Comparison of ENCODE assay signal across 17 cellular contexts in genomic region chr4:182537031-182537617, GRCh38.
"Had no signal": no experiment of that assay in that cellular context is flagged by ENCODE, and none has a peak within 500 bp of the region (broad histone marks: within the 10 kb centered on the region; RNA-seq: fewer than 3 reads in every experiment).

No MANE protein-coding gene starts in this region.

- H3K9me3 ChIP-seq: esophagus squamous epithelium, lower lobe of right lung, psoas muscle, sigmoid colon, stomach, testis, upper lobe of right lung had no signal

- H3K27ac ChIP-seq: esophagus squamous epithelium, lower lobe of right lung, psoas muscle, stomach, testis, upper lobe of right lung had no signal

- H3K27me3 ChIP-seq: esophagus squamous epithelium, sigmoid colon, stomach, testis, upper lobe of right lung had no signal

- H3K36me3 ChIP-seq: esophagus squamous epithelium, lower lobe of right lung, sigmoid colon, stomach, upper lobe of right lung had no signal

- DNase-seq: activated CD4-positive, alpha-beta T cell treated with anti-CD3 and anti-CD28 coated beads, Interleukin-2, amount 50 U/mL, for 4 hours; activated CD4-positive, CD25-positive, alpha-beta regulatory T cell treated with anti-CD3 and anti-CD28 coated beads, Interleukin-2, amount 50 U/mL, for 72 hours; activated naive CD4-positive, alpha-beta T cell treated with anti-CD3 and anti-CD28 coated beads, Interleukin-2, amount 10 ng/mL, durations not matched to agents 7 days and 5 days; dorsolateral prefrontal cortex; esophagus squamous epithelium; foreskin fibroblast; immature natural killer cell; left cardiac atrium; lower lobe of right lung; midbrain; psoas muscle; sigmoid colon; stimulated activated CD4-positive, alpha-beta T cell treated with anti-CD3 and anti-CD28 coated beads, Interleukin-2, amount 100 ng/mL, for 24 hours; stomach; T-cell; testis; upper lobe of right lung had no signal

- H3K4me1 ChIP-seq: esophagus squamous epithelium, lower lobe of right lung, testis, upper lobe of right lung had no signal

- ATAC-seq: lower lobe of right lung, T-cell, upper lobe of right lung had no signal

- H3K4me3 ChIP-seq: dorsolateral prefrontal cortex, esophagus squamous epithelium, lower lobe of right lung, psoas muscle, stomach, testis, upper lobe of right lung had no signal
